ENCODE assay signal across 15 cellular contexts in the genomic region with DNA sequence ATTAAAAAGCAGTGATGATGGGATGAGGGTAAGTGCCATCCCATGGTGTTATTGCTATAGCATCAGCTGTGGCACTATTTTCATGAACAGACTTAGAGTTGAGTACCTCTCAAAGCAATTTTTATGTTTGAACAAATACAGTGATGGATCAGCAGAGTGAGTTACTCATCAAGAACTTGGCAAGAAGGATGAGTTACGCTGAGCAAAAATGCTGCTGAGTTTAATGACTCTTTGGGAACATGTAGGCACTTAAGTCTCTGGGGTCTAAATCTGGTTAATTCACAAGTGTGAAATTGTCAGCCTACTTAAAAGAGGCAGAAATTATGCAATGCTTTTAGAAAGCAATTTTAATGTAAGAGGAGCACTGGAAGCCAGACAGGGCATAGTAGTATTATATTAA.
DNase-seq lines count a peak whose midpoint lies in the region; ATAC-seq and TF ChIP-seq lines count a peak whose summit lies in the region.
"Had no signal": no experiment of that assay in that cellular context is flagged by ENCODE, and none has a peak within 500 bp of the region (broad histone marks: within the 10 kb centered on the region; RNA-seq: fewer than 3 reads in every experiment).

No MANE protein-coding gene starts in this region.

- no peaks in the 10 kb centered on the region for H3K27me3 ChIP-seq in GM23248 (replicated peaks; ENCODE audit: insufficient read depth)
- H3K27me3 ChIP-seq: testis had no signal

- DNase-seq in AG09309 (ENCODE audit: low read depth): peak; percentile 56
- DNase-seq in GM23248: peak; percentile 82
- DNase-seq in RKO (ENCODE audit: low spot score): peak; percentile 35
- peak; percentile 40 for DNase-seq in fibroblast of the conjunctiva (ENCODE audit: low read depth)
- DNase-seq in ureter (ENCODE audit: low spot score): no peak
- DNase-seq in AG08396 (ENCODE audit: low spot score): no peak
- DNase-seq: activated CD4-positive, alpha-beta T cell treated with anti-CD3 and anti-CD28 coated beads, Interleukin-2, amount 50 U/mL, for 4 hours; kidney; NCI-H524; stimulated activated CD4-positive, alpha-beta T cell treated with anti-CD3 and anti-CD28 coated beads, Interleukin-4, amount 100 ng/mL, for 24 hours; testis had no signal

- no peaks in the 10 kb centered on the region for H3K79me2 ChIP-seq in GM23248 (ENCODE audit: insufficient read depth)

- H3K4me3 ChIP-seq in AG09309 (ENCODE audit: control insufficient read depth, low read depth, low read length): no peak overlapping the region
- no peak overlapping the region for H3K4me3 ChIP-seq in GM23248
- H3K4me3 ChIP-seq: GM23338, testis had no signal

- WGBS in GM23248 (ENCODE audit: low coverage in 1 of 2, low lambda C conversion rate in 2 of 2, missing lambda C conversion rate in 2 of 2), 2 experiments: 4 to 5% methylated on average over 1 of the region's 1 CpG

- ATAC-seq in GM21737 (IDR thresholded peaks at IDR 0.05; ENCODE audit: unreplicated experiment): no peak
- no peak for ATAC-seq in GM19035 (IDR thresholded peaks at IDR 0.05; ENCODE audit: unreplicated experiment)
- ATAC-seq: GM23338, SK-N-SH treated with all-trans-retinoic acid at 6 μM for 48 hours had no signal

- peaks cover 9% of the 10 kb centered on the region for H3K4me1 ChIP-seq in GM23248 (ENCODE audit: insufficient read depth)
- H3K4me1 ChIP-seq: testis had no signal

- H3K9ac ChIP-seq in GM23248: no peak overlapping the region

- H2AFZ ChIP-seq in GM23248: no peak overlapping the region
- H2AFZ ChIP-seq: GM23338 had no signal

- H4K20me1 ChIP-seq in GM23248 (ENCODE audit: insufficient read depth): no peaks in the 10 kb centered on the region

- H3K4me2 ChIP-seq in GM23248 (ENCODE audit: unreplicated experiment): no peak overlapping the region
- H3K4me2 ChIP-seq: GM23338 had no signal

- H3K9me2 ChIP-seq in GM23248 (ENCODE audit: insufficient read depth): no peaks in the 10 kb centered on the region

- no peaks in the 10 kb centered on the region; the same call in 1 of the 2 replicates for H3K36me3 ChIP-seq in GM23248 (ENCODE audit: low read depth)

- in situ Hi-C loops in GM23248 (cut with MboI): no loop called here

- 0 out of 2 replicates have a peak, but pooled peaks cover 4% of the 10 kb centered on the region for H3F3A ChIP-seq in GM23248 (ENCODE audit: insufficient read depth)

- TF ChIP-seq CTCF in AG09309 (IDR thresholded peaks at IDR 0.05; ENCODE audit: control insufficient read depth, insufficient read depth, low read depth, low read length, missing control alignments): no peak

- no peaks in the 10 kb centered on the region for H3K9me3 ChIP-seq in GM23248 (ENCODE audit: low read depth)
- H3K9me3 ChIP-seq: testis had no signal

- 0 out of 2 replicates have a peak overlapping the region, but pooled peaks have one; percentile 6 for H3K27ac ChIP-seq in GM23248
- H3K27ac ChIP-seq: testis had no signal

Comparison
In these comparisons a context has a peak if more than half of its experiments do, and no peak if none do; other contexts are left out.
1. DNase-seq: peak in AG09309 (single experiment), GM23248 (single experiment), RKO (single experiment) and fibroblast of the conjunctiva (single experiment); none in ureter (single experiment) and AG08396 (single experiment).